In genomic region chr5:176995896-176996767, GRCh38 we compare ENCODE assay signal across 1 cellular context.
TF ChIP-seq lines count a peak whose summit lies in the region.

No MANE protein-coding gene starts in this region.

TF ChIP-seq in IMR-90, 13 proteins besides CTCF, POLR2A, EP300 and RAD21 (continued from another document):
- TF ChIP-seq ELK1 (IDR thresholded peaks at IDR 0.05; ENCODE audit: borderline replicate concordance, low read depth, low read length) (no peak), FOS (IDR thresholded peaks at IDR 0.05; ENCODE audit: low read depth, low read length) (peak; percentile 31; the same call in 1 of the 2 replicates)
